Comparison of ENCODE assay signal across 30 cellular contexts in genomic region chr4:81745076-81745475, GRCh38.
"Had no signal": no experiment of that assay in that cellular context is flagged by ENCODE, and none has a peak within 500 bp of the region (broad histone marks: within the 10 kb centered on the region; RNA-seq: fewer than 3 reads in every experiment).

No MANE protein-coding gene starts in this region.

- H3K27ac Mint-ChIP-seq: activated naive CD4-positive, alpha-beta T cell treated with anti-CD3 and anti-CD28 coated beads for 36 hours; activated naive CD8-positive, alpha-beta T cell treated with anti-CD3 and anti-CD28 coated beads for 36 hours; activated T-helper 1 cell treated with anti-CD3 and anti-CD28 coated beads, Interleukin-12 subunit alpha, Interleukin-12 subunit beta, Interleukin-2, Interleukin-4 antibody, amounts not matched to agents 30 ng/mL and 10 ng/mL and 1 ng/mL, durations not matched to agents 14 hours and 24 hours and 36 hours; effector memory CD8-positive, alpha-beta T cell; natural killer cell treated with Interleukin-12 subunit alpha and Interleukin-12 subunit beta and Interleukin-15 and Interleukin-18, amount 100 ng/mL, for 72 hours; stimulated activated memory B cell treated with anti-CD40 and anti-IgM and Interleukin-4, amounts not matched to agents 10 μg/mL and 1 μg/mL and 100 μg/mL, for 72 hours had no signal

- H3K4me2 ChIP-seq: smooth muscle cell had no signal

- H3K4me3 Mint-ChIP-seq: activated naive CD4-positive, alpha-beta T cell treated with anti-CD3 and anti-CD28 coated beads for 36 hours; activated naive CD8-positive, alpha-beta T cell treated with anti-CD3 and anti-CD28 coated beads for 36 hours; activated T-helper 1 cell treated with anti-CD3 and anti-CD28 coated beads, Interleukin-12 subunit alpha, Interleukin-12 subunit beta, Interleukin-2, Interleukin-4 antibody, amounts not matched to agents 30 ng/mL and 10 ng/mL and 1 ng/mL, durations not matched to agents 14 hours and 24 hours and 36 hours; effector memory CD8-positive, alpha-beta T cell; natural killer cell treated with Interleukin-12 subunit alpha and Interleukin-12 subunit beta and Interleukin-15 and Interleukin-18, amount 100 ng/mL, for 72 hours; stimulated activated memory B cell treated with anti-CD40 and anti-IgM and Interleukin-4, amounts not matched to agents 10 μg/mL and 1 μg/mL and 100 μg/mL, for 72 hours had no signal

- DNase-seq: activated CD4-positive, alpha-beta T cell treated with anti-CD3 and anti-CD28 coated beads for 4 hours; activated CD4-positive, alpha-beta T cell treated with anti-CD3 and anti-CD28 coated beads, Interleukin-2, amount 50 U/mL, for 4 hours; activated CD4-positive, CD25-positive, alpha-beta regulatory T cell; activated CD8-positive, alpha-beta memory T cell treated with anti-CD3 and anti-CD28 coated beads for 24 hours; activated effector memory CD4-positive, alpha-beta T cell treated with anti-CD3 and anti-CD28 coated beads, Interleukin-2, amount 50 U/mL, for 16 hours; activated naive CD4-positive, alpha-beta T cell treated with anti-CD3 and anti-CD28 coated beads for 36 hours; activated naive CD8-positive, alpha-beta T cell treated with anti-CD3 and anti-CD28 coated beads for 36 hours; adrenal gland; aorta; body of pancreas; effector memory CD8-positive, alpha-beta T cell; head of caudate nucleus; hippocampal formation; left cardiac atrium; left ventricle myocardium superior; mucosa of descending colon; stimulated activated CD4-positive, alpha-beta T cell treated with anti-CD3 and anti-CD28 coated beads, Interleukin-1b, Interleukin-23, amount 100 ng/mL, for 48 hours; stimulated activated CD4-positive, alpha-beta T cell treated with anti-CD3 and anti-CD28 coated beads, Interleukin-4, amount 100 ng/mL, for 4 hours; stimulated activated CD8-positive, alpha-beta memory T cell treated with anti-CD3 and anti-CD28 coated beads, Interleukin-4, amount 100 ng/mL, for 48 hours; tibial artery; upper lobe of right lung had no signal

- H3K4me3 ChIP-seq: adrenal gland, body of pancreas, cardiac muscle cell, coronary artery, gastroesophageal sphincter, mucosa of descending colon, right atrium auricular region, smooth muscle cell, suprapubic skin, tibial artery, upper lobe of right lung had no signal

- H3K27me3 Mint-ChIP-seq: activated naive CD8-positive, alpha-beta T cell treated with anti-CD3 and anti-CD28 coated beads for 36 hours; effector memory CD8-positive, alpha-beta T cell; natural killer cell treated with Interleukin-12 subunit alpha and Interleukin-12 subunit beta and Interleukin-15 and Interleukin-18, amount 100 ng/mL, for 72 hours; stimulated activated memory B cell treated with anti-CD40 and anti-IgM and Interleukin-4, amounts not matched to agents 10 μg/mL and 1 μg/mL and 100 μg/mL, for 72 hours had no signal

- H3K4me1 ChIP-seq: body of pancreas, right atrium auricular region, suprapubic skin, tibial artery had no signal

- H3K36me3 ChIP-seq: adrenal gland, cardiac muscle cell, gastroesophageal sphincter, right atrium auricular region, suprapubic skin, tibial artery, upper lobe of right lung had no signal

- H3K27me3 ChIP-seq: adrenal gland, body of pancreas, cardiac muscle cell, gastroesophageal sphincter, right atrium auricular region, suprapubic skin, tibial artery, upper lobe of right lung had no signal

- H3K9me3 Mint-ChIP-seq: activated naive CD4-positive, alpha-beta T cell treated with anti-CD3 and anti-CD28 coated beads for 36 hours; activated naive CD8-positive, alpha-beta T cell treated with anti-CD3 and anti-CD28 coated beads for 36 hours; activated T-helper 1 cell treated with anti-CD3 and anti-CD28 coated beads, Interleukin-12 subunit alpha, Interleukin-12 subunit beta, Interleukin-2, Interleukin-4 antibody, amounts not matched to agents 30 ng/mL and 10 ng/mL and 1 ng/mL, durations not matched to agents 14 hours and 24 hours and 36 hours; effector memory CD8-positive, alpha-beta T cell; natural killer cell treated with Interleukin-12 subunit alpha and Interleukin-12 subunit beta and Interleukin-15 and Interleukin-18, amount 100 ng/mL, for 72 hours had no signal

- H3K36me3 Mint-ChIP-seq: activated naive CD8-positive, alpha-beta T cell treated with anti-CD3 and anti-CD28 coated beads for 36 hours; natural killer cell treated with Interleukin-12 subunit alpha and Interleukin-12 subunit beta and Interleukin-15 and Interleukin-18, amount 100 ng/mL, for 72 hours; stimulated activated memory B cell treated with anti-CD40 and anti-IgM and Interleukin-4, amounts not matched to agents 10 μg/mL and 1 μg/mL and 100 μg/mL, for 72 hours had no signal

- H3K27ac ChIP-seq: adrenal gland, body of pancreas, cardiac muscle cell, coronary artery, gastroesophageal sphincter, right atrium auricular region, suprapubic skin, tibial artery, upper lobe of right lung had no signal
